In genomic region chr12:169528-170360, GRCh38 we compare ENCODE assay signal across 17 cellular contexts. TPM values are rescaled to one million over a fixed set of nuclear protein-coding genes. Genes with fewer than 3 reads are reported as not detected.
DNase-seq lines count a peak whose midpoint lies in the region; ATAC-seq, FAIRE-seq and TF ChIP-seq lines count a peak whose summit lies in the region.
"Had no signal": no experiment of that assay in that cellular context is flagged by ENCODE, and none has a peak within 500 bp of the region (broad histone marks: within the 10 kb centered on the region; RNA-seq: fewer than 3 reads in every experiment).

No MANE protein-coding gene starts in this region.

- peak overlapping the region in 3 of 5 experiments; percentile 14 to 89 (median 64) for H3K27ac Mint-ChIP-seq in brain
- peak overlapping the region; percentile 77 to 90 (median 80) for H3K27ac Mint-ChIP-seq in nephron
- H3K27ac Mint-ChIP-seq: T-helper 1 cell treated with Interleukin-12 subunit alpha and Interleukin-12 subunit beta and Interleukin-4 antibody, amounts not matched to agents 30 μg/mL and 1 μg/mL, for 36 hours had no signal

- H3K4me1 ChIP-seq in Karpas-422 (ENCODE audit: low read length), result no peaks in the 10 kb centered on the region

- no peak overlapping the region for H3K4me3 ChIP-seq in Karpas-422 (ENCODE audit: low read length)
- H3K4me3 ChIP-seq: MG63, PC-9 had no signal

- H3K4me1 Mint-ChIP-seq in brain (peaks cover 94% of the 10 kb centered on the region), nephron (peaks cover 78% of the 10 kb centered on the region)

- ATAC-seq in HG03460 (IDR thresholded peaks at IDR 0.05; ENCODE audit: unreplicated experiment), result no peak

- no peak for FAIRE-seq in RCC 7860 (lab: Jason Lieb, UNC)
- FAIRE-seq: GM12892 had no signal

- no peaks in the 10 kb centered on the region for H4K20me1 ChIP-seq in Karpas-422 (ENCODE audit: insufficient read depth, low read depth, low read length)

- peak in 1 of 2 experiments; percentile 20 for TF ChIP-seq CTCF in brain (conservative IDR thresholded peaks at IDR 0.05)
- TF ChIP-seq CTCF in nephron (IDR thresholded peaks at IDR 0.05; ENCODE audit: unreplicated experiment in 3 of 3), result no peak

- H3K27me3 ChIP-seq in Karpas-422 (ENCODE audit: low read length), result no peaks in the 10 kb centered on the region
- H3K27me3 ChIP-seq: MG63 had no signal

- no peaks in the 10 kb centered on the region for H3K9me3 ChIP-seq in Karpas-422 (ENCODE audit: low read length)
- H3K9me3 ChIP-seq: Caco-2, MG63 had no signal

- no peaks in the 10 kb centered on the region for H3K36me3 ChIP-seq in Karpas-422 (ENCODE audit: insufficient read depth, low read length)
- H3K36me3 ChIP-seq: MG63 had no signal

- H3K9me3 Mint-ChIP-seq in brain, result peaks cover 0 to 2% (median 0%) of the 10 kb centered on the region in 5 experiments
- H3K9me3 Mint-ChIP-seq in nephron, result no peaks in the 10 kb centered on the region
- H3K9me3 Mint-ChIP-seq: T-helper 1 cell treated with Interleukin-12 subunit alpha and Interleukin-12 subunit beta and Interleukin-4 antibody, amounts not matched to agents 30 μg/mL and 1 μg/mL, for 36 hours had no signal

- H3K27me3 Mint-ChIP-seq in brain (peaks cover 7% of the 10 kb centered on the region), nephron (ENCODE audit: low read depth) (peaks cover 21% of the 10 kb centered on the region)

- no peaks in the 10 kb centered on the region for H3K36me3 Mint-ChIP-seq in brain
- no peaks in the 10 kb centered on the region for H3K36me3 Mint-ChIP-seq in nephron (ENCODE audit: low read depth)

- no peak overlapping the region for H3K27ac ChIP-seq in Karpas-422 (ENCODE audit: low read length)
- H3K27ac ChIP-seq: PC-9 had no signal

- no peaks in the 10 kb centered on the region for H3K9me2 ChIP-seq in Karpas-422 (replicated peaks; ENCODE audit: insufficient read depth, low read length)

- H2AFZ ChIP-seq in Karpas-422 (ENCODE audit: low read length), result no peak overlapping the region
- H2AFZ ChIP-seq: PC-9 had no signal

- no peak overlapping the region for H3K9ac ChIP-seq in Karpas-422 (ENCODE audit: low read length)

- H3K4me2 ChIP-seq in Karpas-422 (ENCODE audit: low read depth, low read length, poor library complexity, severe bottlenecking), result no peak overlapping the region
- H3K4me2 ChIP-seq: PC-9 had no signal

- peak; percentile 28 for DNase-seq in ELR (ENCODE audit: low read depth)
- DNase-seq in Karpas-422, result peak; percentile 43
- DNase-seq in RCC 7860 (ENCODE audit: low spot score), result no peak
- DNase-seq in stimulated activated CD4-positive, alpha-beta T cell treated with anti-CD3 and anti-CD28 coated beads, Interleukin-12 subunit alpha, Interleukin-12 subunit beta, amount 100 ng/mL, for 4 hours, result no peak
- DNase-seq in epidermal melanocyte (ENCODE audit: insufficient read length, low spot score), result no peak
- DNase-seq: activated CD4-positive, alpha-beta T cell treated with anti-CD3 and anti-CD28 coated beads, Interleukin-2, amount 50 U/mL, for 48 hours; activated effector memory CD4-positive, alpha-beta T cell treated with anti-CD3 and anti-CD28 coated beads, Interleukin-2, amount 50 U/mL, for 16 hours; MG63; NCI-H2171 treated with DMSO at 0.1 percent for 48 hours; PC-9 had no signal

- H3K79me2 ChIP-seq in Karpas-422 (ENCODE audit: low read length), result no peaks in the 10 kb centered on the region

- H3K4me3 Mint-ChIP-seq in brain, result peak overlapping the region in 1 of 5 experiments; percentile 17
- H3K4me3 Mint-ChIP-seq in nephron, result peak overlapping the region; percentile 32 to 62 (median 48)
- H3K4me3 Mint-ChIP-seq: T-helper 1 cell treated with Interleukin-12 subunit alpha and Interleukin-12 subunit beta and Interleukin-4 antibody, amounts not matched to agents 30 μg/mL and 1 μg/mL, for 36 hours had no signal

RNA-seq across cellular contexts. Expression of gene SLC6A12, which starts 44.2 kb away (rescaled TPM):
- total RNA-seq in Karpas-422 (2014; rRNA removed; shearing (Covaris generic); ENCODE audit: low replicate concordance), result 0.14 TPM in 1 of 2 replicates, not detected in the other
- 16.6 TPM for polyA plus RNA-seq in brain (ENCODE audit: insufficient read depth, low read depth, low replicate concordance)
- total RNA-seq: PC-9, pulmonary artery endothelial cell had no signal

Comparison
In these comparisons a context has a peak if more than half of its experiments do, and no peak if none do; other contexts are left out.
1. DNase-seq: peak in ELR (single experiment) and Karpas-422 (single experiment); none in RCC 7860 (single experiment), stimulated activated CD4-positive, alpha-beta T cell treated with anti-CD3 and anti-CD28 coated beads, Interleukin-12 subunit alpha, Interleukin-12 subunit beta, amount 100 ng/mL, for 4 hours (single experiment) and epidermal melanocyte (single experiment).